ENCODE assay signal across 9 cellular contexts in the genomic region with DNA sequence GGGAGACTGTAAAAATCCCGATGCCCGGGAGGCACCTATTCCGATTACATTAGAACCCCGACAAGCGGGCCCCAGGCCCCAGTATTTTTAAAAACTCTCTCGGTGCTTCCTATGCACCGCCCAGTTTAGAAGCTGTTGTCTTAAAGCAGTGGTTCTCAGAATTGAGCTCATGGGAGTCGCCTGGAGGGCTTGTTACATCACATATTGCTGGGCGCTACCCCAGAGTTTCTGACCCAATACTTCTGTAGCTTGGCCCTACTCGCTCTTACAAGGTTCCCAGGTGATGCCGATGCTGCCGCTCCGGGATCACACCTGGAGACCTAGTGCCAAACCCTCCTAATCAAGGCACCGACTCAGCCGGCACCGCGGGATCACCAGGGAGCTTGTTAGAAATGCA. TPM values are rescaled to one million over a fixed set of nuclear protein-coding genes. Genes with fewer than 3 reads are reported as not detected.
DNase-seq lines count a peak whose midpoint lies in the region; ATAC-seq and TF ChIP-seq lines count a peak whose summit lies in the region.
"Had no signal": no experiment of that assay in that cellular context is flagged by ENCODE, and none has a peak within 500 bp of the region (broad histone marks: within the 10 kb centered on the region; RNA-seq: fewer than 3 reads in every experiment).

No MANE protein-coding gene starts in this region.

- H3F3A ChIP-seq in neural progenitor cell (ENCODE audit: low read depth) = peaks cover 26% of the 10 kb centered on the region

- H3K27me3 Mint-ChIP-seq in neural progenitor cell (ENCODE audit: insufficient read depth, low read depth) = peaks cover 50% of the 10 kb centered on the region

- no peaks in the 10 kb centered on the region for H3K79me2 ChIP-seq in neural progenitor cell (ENCODE audit: low read depth)

- peaks cover 18% of the 10 kb centered on the region for H3K4me1 ChIP-seq in neural progenitor cell

- H2AFZ ChIP-seq in neural progenitor cell (replicated peaks) = no peak overlapping the region

- peaks cover 30% of the 10 kb centered on the region for H3K4me1 Mint-ChIP-seq in neural progenitor cell

- peak; percentile 22 for ATAC-seq in GM19452 (IDR thresholded peaks at IDR 0.05; ENCODE audit: unreplicated experiment)
- ATAC-seq in HG03520 (IDR thresholded peaks at IDR 0.05; ENCODE audit: unreplicated experiment) = peak; percentile 19

- H3K4me3 ChIP-seq in AG04449 (ENCODE audit: low read depth, low read length) (peak overlapping the region; percentile 61), coronary artery (peak overlapping the region; percentile 74), neural progenitor cell (peak overlapping the region; percentile 20)

- TF ChIP-seq CTCF in AG04449 (IDR thresholded peaks at IDR 0.05; ENCODE audit: insufficient read depth, low read length, missing control alignments) (no peak), coronary artery (IDR thresholded peaks at IDR 0.05) (no peak), neural progenitor cell (IDR thresholded peaks at IDR 0.05) (no peak)

- H3K27me3 ChIP-seq in neural progenitor cell = peaks cover 21% of the 10 kb centered on the region

- no peaks in the 10 kb centered on the region for H3K36me3 ChIP-seq in neural progenitor cell

- H3K9ac ChIP-seq in neural progenitor cell = no peak overlapping the region

- peak overlapping the region; percentile 58 for H3K4me3 Mint-ChIP-seq in neural progenitor cell

- H3K36me3 Mint-ChIP-seq in neural progenitor cell = peaks cover 3% of the 10 kb centered on the region

- no peak overlapping the region for H3K27ac Mint-ChIP-seq in neural progenitor cell

- DNase-seq in AG04449 (ENCODE audit: low read depth, low spot score) (no peak), coronary artery (ENCODE audit: low spot score) (no peak), neural progenitor cell (ENCODE audit: low spot score) (no peak), HuH-7.5 (ENCODE audit: low spot score) (no peak), NK-92 (lab: John Stamatoyannopoulos, UW; ENCODE audit: unreplicated experiment) (no peak), AG08395 (ENCODE audit: low spot score) (no peak)

- peaks cover 7% of the 10 kb centered on the region for H3K9me3 ChIP-seq in neural progenitor cell (ENCODE audit: low read depth)

- H3K4me2 ChIP-seq in neural progenitor cell = peak overlapping the region; percentile 66

- H3K27ac ChIP-seq in coronary artery (no peak overlapping the region), neural progenitor cell (no peak overlapping the region)

- CTCF ChIA-PET in AG04449 (lab: Yijun Ruan, JAX) = interaction anchor here (0.6 to 14.0 kb wide), 63 partner anchors 8 to 695 kb away, joined by 3 to 416 read pairs (median 4); partner anchors contain the start of genes GP5 and HES1

- peaks cover 17% of the 10 kb centered on the region for H3K9me3 Mint-ChIP-seq in neural progenitor cell

- POLR2A ChIA-PET in AG04449 (lab: Yijun Ruan, JAX) = interaction anchor here (1.6 kb wide), 1 partner anchor 535 kb away, joined by 8 read pairs; no protein-coding TSS in a partner anchor

- H4K20me1 ChIP-seq in neural progenitor cell (ENCODE audit: low read depth) = no peaks in the 10 kb centered on the region

RNA-seq across cellular contexts. Expression of gene CPN2, which starts 35.2 kb away (rescaled TPM):
- total RNA-seq in neural progenitor cell (ENCODE audit: low replicate concordance) = not detected in 2 replicates
- total RNA-seq: temporal lobe had no signal

RNA-seq across cellular contexts. Expression of gene LRRC15, which starts 53.6 kb away (rescaled TPM):
- total RNA-seq in neural progenitor cell (ENCODE audit: low replicate concordance) = not detected in 2 replicates
- total RNA-seq: temporal lobe had no signal

Comparison
In these comparisons a context has a peak if more than half of its experiments do, and no peak if none do; other contexts are left out.
1. H3K4me3 ChIP-seq: peak in every context shown above with its lines; median percentile 74 in coronary artery; 61 in AG04449; 20 in neural progenitor cell.